In the genomic region with DNA sequence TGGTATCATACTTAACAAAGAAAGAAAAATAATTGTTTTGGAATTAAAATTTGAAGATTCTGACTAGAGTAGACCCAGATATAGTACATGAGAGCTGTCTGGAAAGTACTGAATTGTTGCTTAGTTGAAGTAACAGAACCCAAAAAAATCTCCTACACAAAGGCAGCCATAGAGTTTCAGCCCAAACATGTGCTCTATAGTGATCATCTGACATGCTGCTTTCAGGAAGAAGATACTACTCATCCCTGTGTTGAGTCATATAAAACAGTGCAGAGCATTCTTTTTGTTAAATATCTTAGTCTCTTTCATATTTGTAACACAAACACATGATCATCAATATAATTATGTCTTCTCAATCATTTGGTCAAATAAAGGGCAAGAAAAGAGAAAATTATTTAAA, we compare ENCODE assay signal across 31 cellular contexts.
DNase-seq lines count a peak whose midpoint lies in the region; ATAC-seq, FAIRE-seq and TF ChIP-seq lines count a peak whose summit lies in the region.
"Had no signal": no experiment of that assay in that cellular context is flagged by ENCODE, and none has a peak within 500 bp of the region (broad histone marks: within the 10 kb centered on the region; RNA-seq: fewer than 3 reads in every experiment).

No MANE protein-coding gene starts in this region.

- no peak for ATAC-seq in stimulated activated memory B cell treated with anti-CD40 and anti-IgM and Interleukin-4, amounts not matched to agents 10 μg/mL and 1 μg/mL and 100 μg/mL, for 72 hours
- ATAC-seq: lower lobe of right lung, right lobe of liver had no signal

- DNase-seq in NCI-H82 (lab: John Stamatoyannopoulos, UW) (peak; percentile 42), NCI-H82 treated with DMSO at 0.1 percent for 48 hours (lab: John Stamatoyannopoulos, UW; ENCODE audit: unreplicated experiment) (no peak), bronchial epithelial cell (ENCODE audit: low read depth) (peak; percentile 43), keratinocyte (ENCODE audit: low read depth, low spot score) (no peak), NCI-H1436 treated with DMSO at 0.1 percent for 48 hours (lab: John Stamatoyannopoulos, UW) (no peak)
- no peak for DNase-seq in stimulated activated CD4-positive, alpha-beta T cell treated with anti-CD3 and anti-CD28 coated beads, Interleukin-4, amount 100 ng/mL, for 24 hours
- no peak for DNase-seq in stimulated activated CD4-positive, alpha-beta T cell treated with anti-CD3 and anti-CD28 coated beads, Interleukin-4, amount 100 ng/mL, for 1 hour
- DNase-seq: 8988T; activated CD4-positive, alpha-beta T cell treated with anti-CD3 and anti-CD28 coated beads, Interleukin-2, amount 50 U/mL, for 48 hours; activated CD4-positive, CD25-positive, alpha-beta regulatory T cell; activated CD8-positive, alpha-beta memory T cell treated with anti-CD3 and anti-CD28 coated beads, Interleukin-2, amount 50 U/mL, for 4 hours; CD4-positive, alpha-beta T cell; H7; lower lobe of right lung; NCI-H1105 treated with DMSO at 0.1 percent for 48 hours; NCI-H2029; NCI-H226; NCI-H69; right lobe of liver; RPMI8226; stimulated activated naive CD4-positive, alpha-beta T cell treated with Interleukin-2 at 50 U/mL for 16 hours; T-helper 1 cell; testis had no signal

- no peaks in the 10 kb centered on the region for H3K36me3 Mint-ChIP-seq in stimulated activated memory B cell treated with anti-CD40 and anti-IgM and Interleukin-4, amounts not matched to agents 10 μg/mL and 1 μg/mL and 100 μg/mL, for 72 hours

- H3K4me2 ChIP-seq in keratinocyte (ENCODE audit: control insufficient read depth, extremely low read depth, insufficient read depth, low read depth, low read length): no peak overlapping the region

- no peak for TF ChIP-seq CTCF in bronchial epithelial cell (IDR thresholded peaks at IDR 0.05; ENCODE audit: insufficient read depth, low read length, severe bottlenecking)
- TF ChIP-seq CTCF in keratinocyte (optimal IDR thresholded peaks at IDR 0.05 in 1 of 3, IDR thresholded peaks at IDR 0.05 in 1 of 3, conservative IDR thresholded peaks at IDR 0.05 in 1 of 3; ENCODE audit: extremely low read depth in 1 of 3, insufficient read depth in 2 of 3, low read length in 3 of 3): no peak

- H3K9ac ChIP-seq in keratinocyte (ENCODE audit: control insufficient read depth, extremely low read depth, insufficient read depth, low read length): no peak overlapping the region
- H3K9ac ChIP-seq: parathyroid adenoma had no signal

- no peak overlapping the region for H2AFZ ChIP-seq in keratinocyte (ENCODE audit: control insufficient read depth, low read length)
- H2AFZ ChIP-seq: parathyroid adenoma had no signal

- H3K9me3 ChIP-seq in keratinocyte (ENCODE audit: control insufficient read depth, low read depth, low read length): no peaks in the 10 kb centered on the region
- H3K9me3 ChIP-seq: lower lobe of right lung, right lobe of liver, testis had no signal

- H3K79me2 ChIP-seq in keratinocyte (ENCODE audit: control insufficient read depth, insufficient read depth, low read length): no peaks in the 10 kb centered on the region
- H3K79me2 ChIP-seq: parathyroid adenoma had no signal

- dilution Hi-C loops in keratinocyte (cut with MboI; ENCODE audit: extremely low pct_ligation_motif_present, low sequenced_read_pairs): no loop called here

- H3K36me3 ChIP-seq in bronchial epithelial cell (ENCODE audit: control insufficient read depth, insufficient read depth, low read length): no peaks in the 10 kb centered on the region
- no peaks in the 10 kb centered on the region for H3K36me3 ChIP-seq in keratinocyte (ENCODE audit: control insufficient read depth in 2 of 2, extremely low read depth in 1 of 2, insufficient read depth in 2 of 2, low read length in 2 of 2)
- H3K36me3 ChIP-seq: cardiac muscle cell, lower lobe of right lung, right lobe of liver had no signal

- H3K4me3 ChIP-seq in bronchial epithelial cell (ENCODE audit: low read depth, low read length) (no peak overlapping the region), keratinocyte (ENCODE audit: control insufficient read depth in 2 of 3, extremely low read depth in 1 of 3, insufficient read depth in 2 of 3, low read depth in 1 of 3, low read length in 3 of 3) (no peak overlapping the region)
- H3K4me3 ChIP-seq: cardiac muscle cell, coronary artery, lower lobe of right lung, right lobe of liver, testis had no signal

- no peaks in the 10 kb centered on the region for H3K9me3 Mint-ChIP-seq in stimulated activated memory B cell treated with anti-CD40 and anti-IgM and Interleukin-4, amounts not matched to agents 10 μg/mL and 1 μg/mL and 100 μg/mL, for 72 hours
- H3K9me3 Mint-ChIP-seq: activated naive CD4-positive, alpha-beta T cell treated with anti-CD3 and anti-CD28 coated beads, Interleukin-2, amount 50 U/mL, for 24 hours; activated T-helper 1 cell treated with anti-CD3 and anti-CD28 coated beads, Interleukin-12 subunit alpha, Interleukin-12 subunit beta, Interleukin-2, Interleukin-4 antibody, amounts not matched to agents 30 ng/mL and 10 ng/mL and 1 ng/mL, durations not matched to agents 14 hours and 24 hours and 36 hours; CD4-positive, alpha-beta T cell had no signal

- no peak for FAIRE-seq in bronchial epithelial cell (lab: Jason Lieb, UNC)
- FAIRE-seq in keratinocyte (lab: Jason Lieb, UNC): peak; percentile 13
- FAIRE-seq: urothelium cell line had no signal

- H3K4me1 Mint-ChIP-seq in stimulated activated memory B cell treated with anti-CD40 and anti-IgM and Interleukin-4, amounts not matched to agents 10 μg/mL and 1 μg/mL and 100 μg/mL, for 72 hours: no peaks in the 10 kb centered on the region
- H3K4me1 Mint-ChIP-seq: activated naive CD4-positive, alpha-beta T cell treated with anti-CD3 and anti-CD28 coated beads, Interleukin-2, amount 50 U/mL, for 24 hours had no signal

- no peak overlapping the region for H3K4me3 Mint-ChIP-seq in stimulated activated memory B cell treated with anti-CD40 and anti-IgM and Interleukin-4, amounts not matched to agents 10 μg/mL and 1 μg/mL and 100 μg/mL, for 72 hours
- H3K4me3 Mint-ChIP-seq: activated naive CD4-positive, alpha-beta T cell treated with anti-CD3 and anti-CD28 coated beads, Interleukin-2, amount 50 U/mL, for 24 hours; activated T-helper 1 cell treated with anti-CD3 and anti-CD28 coated beads, Interleukin-12 subunit alpha, Interleukin-12 subunit beta, Interleukin-2, Interleukin-4 antibody, amounts not matched to agents 30 ng/mL and 10 ng/mL and 1 ng/mL, durations not matched to agents 14 hours and 24 hours and 36 hours; CD4-positive, alpha-beta T cell; neural crest cell had no signal

- no peak overlapping the region for H3K27ac Mint-ChIP-seq in stimulated activated memory B cell treated with anti-CD40 and anti-IgM and Interleukin-4, amounts not matched to agents 10 μg/mL and 1 μg/mL and 100 μg/mL, for 72 hours
- H3K27ac Mint-ChIP-seq: activated naive CD4-positive, alpha-beta T cell treated with anti-CD3 and anti-CD28 coated beads, Interleukin-2, amount 50 U/mL, for 24 hours; activated T-helper 1 cell treated with anti-CD3 and anti-CD28 coated beads, Interleukin-12 subunit alpha, Interleukin-12 subunit beta, Interleukin-2, Interleukin-4 antibody, amounts not matched to agents 30 ng/mL and 10 ng/mL and 1 ng/mL, durations not matched to agents 14 hours and 24 hours and 36 hours; CD4-positive, alpha-beta T cell had no signal

- no peaks in the 10 kb centered on the region for H3K27me3 Mint-ChIP-seq in stimulated activated memory B cell treated with anti-CD40 and anti-IgM and Interleukin-4, amounts not matched to agents 10 μg/mL and 1 μg/mL and 100 μg/mL, for 72 hours
- H3K27me3 Mint-ChIP-seq: activated naive CD4-positive, alpha-beta T cell treated with anti-CD3 and anti-CD28 coated beads, Interleukin-2, amount 50 U/mL, for 24 hours; CD4-positive, alpha-beta T cell had no signal

- H3K27me3 ChIP-seq in bronchial epithelial cell (ENCODE audit: control insufficient read depth, insufficient read depth, low read length): no peaks in the 10 kb centered on the region
- H3K27me3 ChIP-seq in keratinocyte (ENCODE audit: control insufficient read depth, extremely low read depth, insufficient read depth, low read length): no peaks in the 10 kb centered on the region
- H3K27me3 ChIP-seq: cardiac muscle cell, right lobe of liver, testis had no signal

- H4K20me1 ChIP-seq in keratinocyte (ENCODE audit: control insufficient read depth, extremely low read depth, insufficient read depth, low read length): no peaks in the 10 kb centered on the region

- H3K4me1 ChIP-seq in keratinocyte (ENCODE audit: control insufficient read depth, extremely low read depth, insufficient read depth, low read length): no peaks in the 10 kb centered on the region
- H3K4me1 ChIP-seq: lower lobe of right lung, parathyroid adenoma, right lobe of liver, testis had no signal

- H3K27ac ChIP-seq in keratinocyte (ENCODE audit: control insufficient read depth, insufficient read depth, low read length): no peak overlapping the region
- H3K27ac ChIP-seq: cardiac muscle cell, coronary artery, lower lobe of right lung, parathyroid adenoma, right lobe of liver, testis had no signal

- H3K9me1 ChIP-seq in keratinocyte (ENCODE audit: control insufficient read depth, extremely low read depth, insufficient read depth, low read length): no peaks in the 10 kb centered on the region

Comparison
In these comparisons a context has a peak if more than half of its experiments do, and no peak if none do; other contexts are left out.
1. DNase-seq: peak in NCI-H82 (single experiment) and bronchial epithelial cell (single experiment); none in NCI-H82 treated with DMSO at 0.1 percent for 48 hours (single experiment), keratinocyte (single experiment), NCI-H1436 treated with DMSO at 0.1 percent for 48 hours (single experiment), stimulated activated CD4-positive, alpha-beta T cell treated with anti-CD3 and anti-CD28 coated beads, Interleukin-4, amount 100 ng/mL, for 24 hours (single experiment) and stimulated activated CD4-positive, alpha-beta T cell treated with anti-CD3 and anti-CD28 coated beads, Interleukin-4, amount 100 ng/mL, for 1 hour (single experiment).